8 cellular contexts compared by ENCODE assay signal in genomic region chr11:64675417-64676252, GRCh38. TPM values are rescaled to one million over a fixed set of nuclear protein-coding genes. Genes with fewer than 3 reads are reported as not detected.
DNase-seq lines count a peak whose midpoint lies in the region; ATAC-seq and TF ChIP-seq lines count a peak whose summit lies in the region.

No MANE protein-coding gene starts in this region.

- H3K9ac ChIP-seq in PC-3 (ENCODE audit: low read length): no peak overlapping the region

- CTCF ChIA-PET in PC-3 (lab: Charles Lee): no interaction called here

- TF ChIP-seq CTCF in PC-3 (conservative IDR thresholded peaks at IDR 0.05; ENCODE audit: low read depth, low read length) (no peak), foreskin fibroblast (IDR thresholded peaks at IDR 0.05; ENCODE audit: low read depth, low read length) (no peak), GM13977 (IDR thresholded peaks at IDR 0.05; ENCODE audit: extremely low read depth, insufficient read depth, missing control alignments) (no peak)

- POLR2A ChIA-PET in PC-3 (lab: Charles Lee; ENCODE audit: unreplicated experiment): no interaction called here

- no peak overlapping the region for H3K27ac ChIP-seq in PC-3 (ENCODE audit: low read length)

- H3K9me3 ChIP-seq in PC-3 (ENCODE audit: low read length): no peaks in the 10 kb centered on the region

- intact Hi-C loops in PC-3 (cut with micrococcal nuclease): no loop called here

- H4K20me1 ChIP-seq in PC-3 (ENCODE audit: low read length): no peaks in the 10 kb centered on the region

- in situ Hi-C loops in GM13977 (cut with MboI; ENCODE audit: low pct_unique_long_range_greater_than_20kb, low sequenced_read_pairs, unreplicated experiment): no loop called here

- H3K79me2 ChIP-seq in PC-3 (ENCODE audit: low read length): no peaks in the 10 kb centered on the region

- BruUV-seq in PC-3 (replicated peaks; lab: Mats Ljungman, UMichigan): no TSS peak

- H3K4me1 ChIP-seq in PC-3 (ENCODE audit: insufficient read depth, low read length): no peaks in the 10 kb centered on the region

- H3K36me3 ChIP-seq in PC-3 (ENCODE audit: low read depth, low read length): no peaks in the 10 kb centered on the region

- peaks cover 81% of the 10 kb centered on the region for H3K27me3 ChIP-seq in PC-3 (ENCODE audit: low read length)

- ATAC-seq in PC-3 (peak; percentile 93), HG02678 (IDR thresholded peaks at IDR 0.05; ENCODE audit: unreplicated experiment) (no peak)

- no peaks in the 10 kb centered on the region for H3F3A ChIP-seq in PC-3 (ENCODE audit: low read length, unreplicated experiment)

- no peak overlapping the region for H3K4me2 ChIP-seq in PC-3 (ENCODE audit: low read length)

- H3K4me3 ChIP-seq in PC-3 (ENCODE audit: low read length) (no peak overlapping the region), foreskin fibroblast (ENCODE audit: low read depth in 1 of 2, low read length in 2 of 2) (no peak overlapping the region)

- peak; percentile 81 for DNase-seq in GM04504 (ENCODE audit: low read depth)
- DNase-seq in PC-3: peak; percentile 44
- DNase-seq in foreskin fibroblast: peak; percentile 82 to 91
- peak; percentile 73 for DNase-seq in retina
- DNase-seq in GM13977 (ENCODE audit: low spot score): no peak
- no peak for DNase-seq in NK-92 treated with Interleukin-12 subunit alpha and Interleukin-12 subunit beta, amount 100 ng/mL, for 24 hours (lab: John Stamatoyannopoulos, UW)
- DNase-seq in inferior parietal cortex (ENCODE audit: extremely low spot score): no peak

- H2AFZ ChIP-seq in PC-3 (ENCODE audit: low read length): no peak overlapping the region

- H3K9me2 ChIP-seq in PC-3 (replicated peaks; ENCODE audit: low read length): no peaks in the 10 kb centered on the region

RNA-seq across cellular contexts. Expression of gene NRXN2, which starts 47.4 kb away (rescaled TPM):
- not detected in 2 replicates for total RNA-seq in PC-3 (2014; rRNA removed)

Comparison
In these comparisons a context has a peak if more than half of its experiments do, and no peak if none do; other contexts are left out.
1. DNase-seq: peak in GM04504 (single experiment), PC-3 (single experiment), foreskin fibroblast (2 of 2) and retina (single experiment); none in GM13977 (single experiment), NK-92 treated with Interleukin-12 subunit alpha and Interleukin-12 subunit beta, amount 100 ng/mL, for 24 hours (single experiment) and inferior parietal cortex (single experiment).